ENCODE assay signal across 11 cellular contexts in the genomic region with DNA sequence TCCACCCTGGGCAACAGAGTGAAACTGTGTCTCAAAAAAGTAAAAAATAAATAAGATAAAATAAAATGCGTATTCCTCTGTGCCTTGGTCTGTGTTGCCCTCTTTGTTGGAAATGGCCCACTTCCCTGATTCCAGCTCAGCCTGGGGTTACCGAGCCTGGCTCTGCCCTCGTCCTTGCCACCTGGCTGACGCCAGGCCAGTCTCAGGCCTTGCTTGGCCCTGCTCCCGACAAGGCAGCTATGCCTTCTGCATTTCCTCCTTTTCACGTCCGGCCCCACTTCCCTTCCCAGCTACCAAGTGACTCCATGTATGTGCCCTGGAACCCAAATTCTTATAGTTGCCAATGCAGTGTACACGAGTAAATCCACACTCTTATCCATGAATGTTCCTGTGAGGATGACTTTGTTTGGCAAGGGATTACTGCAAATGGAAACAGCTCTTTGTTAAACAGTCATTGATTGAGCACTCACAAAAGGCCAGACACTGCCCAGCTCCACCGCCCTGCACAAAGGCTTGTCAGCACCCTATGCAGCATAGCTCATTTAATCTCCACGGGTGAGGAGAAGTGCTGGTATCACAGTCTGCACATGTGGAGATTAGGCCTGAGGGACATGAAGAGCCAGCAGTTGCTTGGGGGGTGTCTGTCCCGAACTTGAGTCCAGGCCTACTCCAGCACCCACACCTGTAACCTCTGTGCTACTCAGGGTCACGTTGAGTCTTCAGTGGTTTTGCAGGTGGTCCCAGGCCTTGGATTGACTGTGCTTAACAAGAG. TPM values are rescaled to one million over a fixed set of nuclear protein-coding genes. Genes with fewer than 3 reads are reported as not detected.
DNase-seq lines count a peak whose midpoint lies in the region; ATAC-seq and TF ChIP-seq lines count a peak whose summit lies in the region.
"Had no signal": no experiment of that assay in that cellular context is flagged by ENCODE, and none has a peak within 500 bp of the region (broad histone marks: within the 10 kb centered on the region; RNA-seq: fewer than 3 reads in every experiment).

No MANE protein-coding gene starts in this region.

- DNase-seq in ELF-1 (ENCODE audit: low read depth, low spot score) (peak; percentile 59), WERI-Rb-1 (peak; percentile 28), immature natural killer cell (no peak), sciatic nerve (ENCODE audit: low spot score) (no peak), GM03348 (ENCODE audit: low spot score) (no peak), EL (no peak), RPMI8226 (no peak)
- DNase-seq in activated CD8-positive, alpha-beta T cell treated with anti-CD3 and anti-CD28 coated beads for 36 hours = no peak

- peak overlapping the region in 3 of 5 donors; percentile 45 to 71 (median 61) for H3K4me3 Mint-ChIP-seq in immature natural killer cell
- H3K4me3 Mint-ChIP-seq in activated CD8-positive, alpha-beta T cell treated with anti-CD3 and anti-CD28 coated beads for 36 hours = no peak overlapping the region

- peaks cover 5 to 12% of the 10 kb centered on the region in 2 donors for H3K4me1 Mint-ChIP-seq in immature natural killer cell
- peaks cover 5% of the 10 kb centered on the region for H3K4me1 Mint-ChIP-seq in activated CD8-positive, alpha-beta T cell treated with anti-CD3 and anti-CD28 coated beads for 36 hours (ENCODE audit: low read depth)

- intact Hi-C loops in sciatic nerve (cut with DNase I) = no loop called here
- intact Hi-C loops in activated CD8-positive, alpha-beta T cell treated with anti-CD3 and anti-CD28 coated beads for 36 hours (cut with micrococcal nuclease) = no loop called here

- no peaks in the 10 kb centered on the region for H3K27me3 ChIP-seq in WERI-Rb-1 (ENCODE audit: insufficient read depth, low read depth, severe bottlenecking)
- H3K27me3 ChIP-seq: spleen had no signal

- POLR2A ChIA-PET in activated CD8-positive, alpha-beta T cell treated with anti-CD3 and anti-CD28 coated beads for 36 hours (lab: Charles Lee) = interaction anchor here (0.7 kb wide), 1 partner anchor 21 kb away, joined by 3 read pairs; no protein-coding TSS in a partner anchor

- no peak overlapping the region; the same call in 1 of the 2 replicates for H3K4me3 ChIP-seq in WERI-Rb-1 (ENCODE audit: low read depth, low read length)

- no peaks in the 10 kb centered on the region for H3K9me3 ChIP-seq in WERI-Rb-1 (ENCODE audit: severe bottlenecking)
- H3K9me3 ChIP-seq: spleen had no signal

- peaks cover 7% of the 10 kb centered on the region; the same call in 1 of the 2 replicates for H3K36me3 ChIP-seq in WERI-Rb-1
- H3K36me3 ChIP-seq: spleen had no signal

- CTCF ChIA-PET in activated CD8-positive, alpha-beta T cell treated with anti-CD3 and anti-CD28 coated beads for 36 hours (lab: Charles Lee) = interaction anchor here (0.7 to 2.9 kb wide), 3 partner anchors 26 to 116 kb away, joined by 3 to 10 read pairs (median 9); a partner anchor contains a TSS

- no peak for TF ChIP-seq CTCF in WERI-Rb-1 (IDR thresholded peaks at IDR 0.05; ENCODE audit: low read depth, low read length)
- no peak for TF ChIP-seq CTCF in activated CD8-positive, alpha-beta T cell treated with anti-CD3 and anti-CD28 coated beads for 36 hours (IDR thresholded peaks at IDR 0.05)

- ATAC-seq in sciatic nerve = peak; percentile 13
- no peak for ATAC-seq in activated CD8-positive, alpha-beta T cell treated with anti-CD3 and anti-CD28 coated beads for 36 hours

- H3K9me3 Mint-ChIP-seq in immature natural killer cell = no peaks in the 10 kb centered on the region
- no peaks in the 10 kb centered on the region for H3K9me3 Mint-ChIP-seq in activated CD8-positive, alpha-beta T cell treated with anti-CD3 and anti-CD28 coated beads for 36 hours

- peak overlapping the region in 1 of 6 donors; percentile 18 for H3K27ac Mint-ChIP-seq in immature natural killer cell
- H3K27ac Mint-ChIP-seq in activated CD8-positive, alpha-beta T cell treated with anti-CD3 and anti-CD28 coated beads for 36 hours = no peak overlapping the region

- H3K36me3 Mint-ChIP-seq in immature natural killer cell = no peaks in the 10 kb centered on the region
- no peaks in the 10 kb centered on the region for H3K36me3 Mint-ChIP-seq in activated CD8-positive, alpha-beta T cell treated with anti-CD3 and anti-CD28 coated beads for 36 hours (ENCODE audit: low read depth)

- peak overlapping the region; percentile 53 for H3K27ac ChIP-seq in WERI-Rb-1
- H3K27ac ChIP-seq: RWPE1 had no signal

- peaks cover 0 to 3% (median 2%) of the 10 kb centered on the region in 3 donors for H3K27me3 Mint-ChIP-seq in immature natural killer cell (ENCODE audit: low read depth in 3 of 3)
- H3K27me3 Mint-ChIP-seq in activated CD8-positive, alpha-beta T cell treated with anti-CD3 and anti-CD28 coated beads for 36 hours = no peaks in the 10 kb centered on the region

RNA-seq across cellular contexts. Expression of a gene that starts 25.1 kb away (rescaled TPM):
- not detected for polyA plus RNA-seq in immature natural killer cell
- total RNA-seq in sciatic nerve = 0.36 TPM
- not detected for total RNA-seq in activated CD8-positive, alpha-beta T cell treated with anti-CD3 and anti-CD28 coated beads for 36 hours
- total RNA-seq: activated CD8-positive, alpha-beta memory T cell treated with anti-CD3 and anti-CD28 coated beads for 36 hours had no signal

Comparison
In these comparisons a context has a peak if more than half of its experiments do, and no peak if none do; other contexts are left out.
1. DNase-seq: peak in ELF-1 (single experiment) and WERI-Rb-1 (single experiment); none in immature natural killer cell (0 of 3), sciatic nerve (single experiment), GM03348 (single experiment), EL (single experiment), RPMI8226 (single experiment) and activated CD8-positive, alpha-beta T cell treated with anti-CD3 and anti-CD28 coated beads for 36 hours (single experiment).